1 cellular context compared by ENCODE assay signal in genomic region chr19:47131826-47132521, GRCh38.
TF ChIP-seq lines count a peak whose summit lies in the region.
"Not testable (repeated sequence)": the region's sequence is repeated elsewhere in the genome, so short reads cannot be mapped to it uniquely, and the experiment has no call there.

No MANE protein-coding gene starts in this region.

TF ChIP-seq in HepG2, 621 proteins besides CTCF, POLR2A, EP300 and RAD21:
- not testable (repeated sequence) for TF ChIP-seq NONO (IDR thresholded peaks at IDR 0.05)
- TF ChIP-seq NONO (CRISPR knock-in tag; conservative IDR thresholded peaks at IDR 0.05) = 0 out of 2 replicates have a peak, but pooled peaks have one; percentile 26
- 0 out of 4 replicates have a peak, but pooled peaks of 1 of the 2 experiments have one; percentile 19 for TF ChIP-seq ATF4 (CRISPR knock-in tag; IDR thresholded peaks at IDR 0.05)
- peak; percentile 84 for TF ChIP-seq ZNF460 (CRISPR knock-in tag; IDR thresholded peaks at IDR 0.05; ENCODE audit: borderline replicate concordance)
- TF ChIP-seq ZEB1 (IDR thresholded peaks at IDR 0.05; ENCODE audit: insufficient replicate concordance, low read depth) = peak; percentile 9
